ENCODE assay signal across 8 cellular contexts in the genomic region with DNA sequence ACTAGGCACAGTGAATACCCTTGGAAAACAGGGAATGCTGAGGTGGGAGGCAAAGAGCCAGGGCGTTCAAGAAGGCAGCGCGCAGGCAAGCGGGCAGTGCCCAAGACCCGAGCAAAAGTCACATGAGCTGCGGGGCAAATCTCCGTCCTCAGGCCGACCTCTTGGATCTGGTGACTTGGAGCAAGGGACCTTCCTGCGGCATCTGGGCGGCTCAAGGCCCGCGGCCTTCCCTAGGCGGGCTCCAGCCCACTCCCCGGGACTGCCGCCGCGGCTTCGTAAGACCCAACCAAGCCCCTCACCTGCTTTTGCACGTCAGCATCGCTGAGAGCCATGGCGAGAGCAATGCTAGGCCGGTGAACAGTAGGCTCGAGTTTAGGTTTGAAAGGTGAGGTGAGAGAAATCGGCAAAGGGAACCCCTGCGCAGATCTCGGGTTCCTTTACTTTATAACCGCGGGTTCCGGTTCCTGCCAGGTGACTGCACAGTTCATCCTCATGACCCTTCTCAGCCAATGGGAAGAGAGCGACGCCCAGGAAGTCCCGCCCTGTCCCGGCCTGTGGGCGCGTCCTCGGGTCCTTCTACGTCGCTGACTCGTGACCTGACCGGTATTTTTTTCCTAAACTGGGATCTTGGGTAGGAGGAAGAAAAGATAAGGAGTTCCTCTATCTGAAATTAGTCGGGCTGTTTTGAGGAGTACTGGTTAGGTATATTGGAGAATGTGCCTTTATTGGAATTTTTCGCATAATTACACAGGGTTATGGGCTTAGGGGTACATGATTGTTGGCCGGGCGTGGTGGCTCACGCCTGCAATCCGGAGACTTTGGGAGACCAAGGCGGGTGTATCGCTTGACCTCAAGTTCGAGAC. TPM values are rescaled to one million over a fixed set of nuclear protein-coding genes. Genes with fewer than 3 reads are reported as not detected.
DNase-seq lines count a peak whose midpoint lies in the region; ATAC-seq and TF ChIP-seq lines count a peak whose summit lies in the region.

A gene (minus strand): TSS at position 446 of the 863 bp plus-strand sequence. CDS start 114 bp downstream, at position 332.

- H3K9ac ChIP-seq in colonic mucosa (ENCODE audit: low read depth in 2 of 2, low read length in 2 of 2): peak within 1 kb of the TSS; percentile 77 to 93

- H3K4me3 ChIP-seq in BJ (ENCODE audit: low read depth, low read length) (peak within 1 kb of the TSS; percentile 91), colonic mucosa (peak within 1 kb of the TSS; percentile 96)

- CTCF ChIA-PET in BJ (lab: Yijun Ruan, JAX): interaction anchor here (0.9 kb wide), 1 partner anchor 73 kb away, joined by 4 read pairs; no protein-coding TSS in a partner anchor

- peak; percentile 87 for DNase-seq in BJ (ENCODE audit: low read depth)
- DNase-seq in NCI-H526 treated with DMSO at 0.1 percent for 48 hours (lab: John Stamatoyannopoulos, UW): peak; percentile 73
- DNase-seq in activated CD4-positive, alpha-beta T cell treated with anti-CD3 and anti-CD28 coated beads, Interleukin-2, amount 10 ng/mL, durations not matched to agents 24 days and 14 days: peak; percentile 99
- DNase-seq in colonic mucosa: peak; percentile 99
- peak; percentile 84 to 87 for DNase-seq in stimulated activated CD4-positive, alpha-beta T cell treated with anti-CD3 and anti-CD28 coated beads, Interleukin-1b, Interleukin-23, amount 100 ng/mL, for 4 hours (ENCODE audit: low read depth in 2 of 2)

- H3K4me1 ChIP-seq in colonic mucosa: peaks cover 4% of the 10 kb centered on the region

- H3K27me3 ChIP-seq in BJ (ENCODE audit: control insufficient read depth, insufficient read depth, low read length) (no peaks in the 10 kb centered on the region), colonic mucosa (no peaks in the 10 kb centered on the region), layer of hippocampus (ENCODE audit: control insufficient read depth, insufficient read depth, low read length) (no peaks in the 10 kb centered on the region)

- H3K36me3 ChIP-seq in BJ (ENCODE audit: control insufficient read depth, insufficient read depth, low read length): no peaks in the 10 kb centered on the region
- H3K36me3 ChIP-seq in colonic mucosa: no peaks in the 10 kb centered on the region

- H3K4me1 Mint-ChIP-seq in activated CD4-positive, alpha-beta T cell treated with anti-CD3 and anti-CD28 coated beads, Interleukin-2, amount 10 ng/mL, durations not matched to agents 24 days and 14 days: peaks cover 16% of the 10 kb centered on the region

- H3K36me3 Mint-ChIP-seq in activated CD4-positive, alpha-beta T cell treated with anti-CD3 and anti-CD28 coated beads, Interleukin-2, amount 10 ng/mL, durations not matched to agents 24 days and 14 days (ENCODE audit: low read depth): peaks cover 17% of the 10 kb centered on the region

- H3K27ac Mint-ChIP-seq in activated CD4-positive, alpha-beta T cell treated with anti-CD3 and anti-CD28 coated beads, Interleukin-2, amount 10 ng/mL, durations not matched to agents 24 days and 14 days: peak within 1 kb of the TSS; percentile 89

- no peaks in the 10 kb centered on the region for H3K9me3 Mint-ChIP-seq in activated CD4-positive, alpha-beta T cell treated with anti-CD3 and anti-CD28 coated beads, Interleukin-2, amount 10 ng/mL, durations not matched to agents 24 days and 14 days

- TF ChIP-seq CTCF in BJ (IDR thresholded peaks at IDR 0.05; ENCODE audit: insufficient read depth, low read depth, low read length): no peak
- TF ChIP-seq CTCF in colonic mucosa (IDR thresholded peaks at IDR 0.05): no peak

- H3K27ac ChIP-seq in colonic mucosa: peak within 1 kb of the TSS; percentile 88
- peak within 1 kb of the TSS; percentile 88 for H3K27ac ChIP-seq in layer of hippocampus (ENCODE audit: low read depth, low read length)

- no peaks in the 10 kb centered on the region for H3K9me3 ChIP-seq in colonic mucosa

- H3K4me3 Mint-ChIP-seq in activated CD4-positive, alpha-beta T cell treated with anti-CD3 and anti-CD28 coated beads, Interleukin-2, amount 10 ng/mL, durations not matched to agents 24 days and 14 days: peak within 1 kb of the TSS; percentile 93

- no peaks in the 10 kb centered on the region for H3K27me3 Mint-ChIP-seq in activated CD4-positive, alpha-beta T cell treated with anti-CD3 and anti-CD28 coated beads, Interleukin-2, amount 10 ng/mL, durations not matched to agents 24 days and 14 days

- ATAC-seq in GM19324 (IDR thresholded peaks at IDR 0.05; ENCODE audit: low FRiP score, unreplicated experiment): peak; percentile 99
- peak; percentile 89 for ATAC-seq in HG03469 (IDR thresholded peaks at IDR 0.05; ENCODE audit: unreplicated experiment)

- POLR2A ChIA-PET in BJ (lab: Charles Lee): no interaction called here

- intact Hi-C loops in activated CD4-positive, alpha-beta T cell treated with anti-CD3 and anti-CD28 coated beads, Interleukin-2, amount 10 ng/mL, durations not matched to agents 24 days and 14 days (cut with micrococcal nuclease): loop anchor here (1.0 to 5.0 kb wide), 3 partner anchors 10 to 470 kb away; a partner anchor contains a TSS
- intact Hi-C loops in colonic mucosa (cut with DNase I): no loop called here

RNA-seq across cellular contexts. Expression of the gene that starts here (rescaled TPM):
- 140 and 160 TPM in 2 replicates for polyA plus RNA-seq in BJ (2011; rRNA removed)
- polyA minus RNA-seq in BJ (2011; rRNA and poly(A)+ RNA removed): 39.6 and 51.1 TPM in 2 replicates
- total RNA-seq in activated CD4-positive, alpha-beta T cell treated with anti-CD3 and anti-CD28 coated beads, Interleukin-2, amount 10 ng/mL, durations not matched to agents 24 days and 14 days: 109 and 114 TPM in 2 replicates
- 10 to 100 TPM; 87.2 to 98.4 TPM for total RNA-seq in colonic mucosa

Comparison
In these comparisons a context has a peak if more than half of its experiments do, and no peak if none do; other contexts are left out.
1. Peak in every context shown above with its lines: DNase-seq, ATAC-seq, H3K4me3 ChIP-seq and H3K27ac ChIP-seq.